14 cellular contexts compared by ENCODE assay signal in genomic region chr2:216341151-216341550, GRCh38. TPM values are rescaled to one million over a fixed set of nuclear protein-coding genes. Genes with fewer than 3 reads are reported as not detected.
DNase-seq lines count a peak whose midpoint lies in the region; ATAC-seq and TF ChIP-seq lines count a peak whose summit lies in the region.
"Had no signal": no experiment of that assay in that cellular context is flagged by ENCODE, and none has a peak within 500 bp of the region (broad histone marks: within the 10 kb centered on the region; RNA-seq: fewer than 3 reads in every experiment).

No MANE protein-coding gene starts in this region.

- no peaks in the 10 kb centered on the region for H3K27me3 ChIP-seq in gastroesophageal sphincter

- WGBS in gastroesophageal sphincter (ENCODE audit: low coverage in 1 of 2), 2 donors: 28 to 42% methylated on average over 2 of the region's 3 CpGs

- intact Hi-C loops in left cardiac atrium (cut with DNase I): no loop called here

- H3K36me3 ChIP-seq in gastroesophageal sphincter: no peaks in the 10 kb centered on the region

- TF ChIP-seq CTCF in gastroesophageal sphincter (IDR thresholded peaks at IDR 0.05): no peak

- H3K4me3 ChIP-seq in gastroesophageal sphincter: no peak overlapping the region

- DNase-seq in AG08395 (ENCODE audit: low spot score) (peak; percentile 38), Daoy (ENCODE audit: low read depth) (peak; percentile 29), NCI-H748 treated with DMSO at 0.1 percent for 48 hours (lab: John Stamatoyannopoulos, UW) (peak; percentile 3), left cardiac atrium (peak; percentile 29), NCI-H128 (lab: John Stamatoyannopoulos, UW; ENCODE audit: unreplicated experiment) (no peak)
- DNase-seq: activated effector memory CD4-positive, alpha-beta T cell treated with Interleukin-2 at 50 U/mL for 16 hours; Calu3; natural killer cell; T1000; trophoblast cell had no signal

- peaks cover 0 to 25% (median 15%) of the 10 kb centered on the region in 3 donors for H3K4me1 ChIP-seq in gastroesophageal sphincter

- peak overlapping the region in 1 of 4 donors; percentile 46 for H3K27ac ChIP-seq in gastroesophageal sphincter
- H3K27ac ChIP-seq: KMS-11 had no signal

- ATAC-seq in left cardiac atrium (peak in 1 of 2 donors; percentile 50), GM21381 (IDR thresholded peaks at IDR 0.05; ENCODE audit: unreplicated experiment) (no peak), HG02938 (IDR thresholded peaks at IDR 0.05; ENCODE audit: unreplicated experiment) (no peak), gastroesophageal sphincter (no peak)
- ATAC-seq: natural killer cell had no signal

- no peaks in the 10 kb centered on the region for H3K9me3 ChIP-seq in gastroesophageal sphincter

- TF ChIP-seq POLR2A in gastroesophageal sphincter (IDR thresholded peaks at IDR 0.05): no peak

- no peak for TF ChIP-seq EP300 in gastroesophageal sphincter (IDR thresholded peaks at IDR 0.05)

RNA-seq across cellular contexts. Expression of gene MARCHF4, which starts 31.1 kb away (rescaled TPM):
- 4.1 and 4.8 TPM in 2 replicates for total RNA-seq in Daoy (2014; rRNA removed; shearing (Covaris generic))
- total RNA-seq in left cardiac atrium (under 1 TPM in 1 of 2 donors, not detected in 1; 0.34 TPM), gastroesophageal sphincter (not detected)
- total RNA-seq: natural killer cell had no signal
